Comparison of ENCODE assay signal across 24 cellular contexts in the genomic region with DNA sequence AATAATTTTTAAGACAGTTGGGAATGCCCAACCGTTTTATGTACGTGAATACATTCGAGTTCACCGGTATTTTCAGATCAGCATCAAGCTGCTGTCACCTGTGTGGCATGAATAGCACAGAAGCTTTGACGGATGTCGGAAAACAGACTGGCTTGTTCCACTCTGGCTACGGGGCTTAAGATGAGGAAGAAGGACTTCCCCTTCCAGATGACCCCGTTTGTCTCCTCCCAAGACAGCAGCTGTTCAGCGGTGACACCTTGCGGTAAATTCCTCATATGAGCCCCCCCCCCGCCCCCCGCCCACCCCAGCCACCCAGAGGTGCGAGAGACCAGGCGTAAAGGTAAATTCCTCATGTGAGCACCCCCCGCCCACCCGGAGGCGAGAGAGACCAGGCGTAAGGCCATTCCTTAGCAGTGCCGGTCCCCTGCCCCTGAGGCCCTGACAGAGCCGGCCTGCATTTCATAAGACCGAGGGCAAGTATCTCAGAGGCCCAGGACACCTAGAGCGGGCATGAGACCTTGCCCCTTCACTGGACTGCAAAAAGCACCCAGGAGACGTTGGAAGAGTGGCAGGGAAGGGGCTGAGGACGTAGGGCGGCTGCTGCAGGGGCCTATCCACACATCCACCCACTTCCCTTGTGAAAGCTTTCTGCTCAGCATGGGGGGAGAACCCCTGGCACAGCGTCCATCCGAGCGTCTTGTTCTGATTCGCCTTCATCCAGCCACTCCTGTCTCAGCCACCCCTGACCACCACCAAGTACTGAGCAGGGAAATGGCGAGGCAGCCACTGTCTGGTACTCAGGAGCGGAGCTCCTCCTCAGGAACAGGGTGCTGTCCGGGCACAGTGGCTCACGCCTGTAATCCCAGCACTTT. TPM values are rescaled to one million over a fixed set of nuclear protein-coding genes. Genes with fewer than 3 reads are reported as not detected.
DNase-seq lines count a peak whose midpoint lies in the region; ATAC-seq and TF ChIP-seq lines count a peak whose summit lies in the region.
"Had no signal": no experiment of that assay in that cellular context is flagged by ENCODE, and none has a peak within 500 bp of the region (broad histone marks: within the 10 kb centered on the region; RNA-seq: fewer than 3 reads in every experiment).

No MANE protein-coding gene starts in this region.

- no peak overlapping the region for H3K4ac ChIP-seq in neuronal stem cell (ENCODE audit: low read length)

- H3K14ac ChIP-seq in neuronal stem cell (ENCODE audit: low read length) = no peak overlapping the region

- H2BK120ac ChIP-seq in neuronal stem cell (ENCODE audit: low read depth, low read length) = no peak overlapping the region

- no peak overlapping the region for H2AFZ ChIP-seq in neuronal stem cell (ENCODE audit: low read length)
- no peak overlapping the region for H2AFZ ChIP-seq in SK-N-SH (ENCODE audit: low read depth)

- no peaks in the 10 kb centered on the region for H3K9me3 ChIP-seq in adrenal gland (replicated peaks in 1 of 3)
- no peaks in the 10 kb centered on the region for H3K9me3 ChIP-seq in neuronal stem cell (replicated peaks in 1 of 2; ENCODE audit: control insufficient read depth in 2 of 2, insufficient read depth in 1 of 2, low read depth in 1 of 2, low read length in 2 of 2)
- no peaks in the 10 kb centered on the region for H3K9me3 ChIP-seq in SK-N-SH
- H3K9me3 ChIP-seq: ascending aorta, left ventricle myocardium inferior, transverse colon had no signal

- H3K36me3 ChIP-seq in adrenal gland (replicated peaks in 1 of 2) (no peaks in the 10 kb centered on the region), neuronal stem cell (replicated peaks in 1 of 2; ENCODE audit: control insufficient read depth in 2 of 2, insufficient read depth in 2 of 2, low read length in 2 of 2) (no peaks in the 10 kb centered on the region), SK-N-SH (replicated peaks in 1 of 2; ENCODE audit: control insufficient read depth in 1 of 2, insufficient read depth in 2 of 2, low read length in 1 of 2) (no peaks in the 10 kb centered on the region)
- H3K36me3 ChIP-seq: ascending aorta, left ventricle myocardium inferior, transverse colon had no signal

- H3K79me2 ChIP-seq in SK-N-SH (ENCODE audit: insufficient read depth) = no peaks in the 10 kb centered on the region

- H2BK12ac ChIP-seq in neuronal stem cell (ENCODE audit: low read length) = no peak overlapping the region

- H3K23ac ChIP-seq in neuronal stem cell (ENCODE audit: low read depth, low read length, poor library complexity) = no peak overlapping the region

- H4K20me1 ChIP-seq in SK-N-SH (ENCODE audit: insufficient read depth) = no peaks in the 10 kb centered on the region

- CTCF ChIA-PET in SK-N-SH (lab: Yijun Ruan, JAX) = interaction anchor here (1.0 to 1.2 kb wide), 4 partner anchors 7 to 127 kb away, joined by 3 to 5 read pairs (median 3); a partner anchor contains a TSS

- no peak overlapping the region for H2BK15ac ChIP-seq in neuronal stem cell (ENCODE audit: low read length)

- no peaks in the 10 kb centered on the region for H3K27me3 ChIP-seq in adrenal gland
- H3K27me3 ChIP-seq in neuronal stem cell (ENCODE audit: control insufficient read depth in 3 of 3, insufficient read depth in 3 of 3, low read depth in 1 of 3, low read length in 3 of 3) = peaks cover 0 to 40% (median 2%) of the 10 kb centered on the region in 3 experiments
- H3K27me3 ChIP-seq in SK-N-SH (ENCODE audit: insufficient read depth) = peaks cover 14% of the 10 kb centered on the region
- H3K27me3 ChIP-seq: ascending aorta had no signal

- H3K4me3 ChIP-seq in adrenal gland = no peak overlapping the region
- H3K4me3 ChIP-seq in neuronal stem cell (ENCODE audit: low read length in 2 of 2) = no peak overlapping the region
- H3K4me3 ChIP-seq in SK-N-SH (ENCODE audit: low read depth in 2 of 2, low read length in 1 of 2) = no peak overlapping the region
- H3K4me3 ChIP-seq: ascending aorta, dorsolateral prefrontal cortex, GM12878, left ventricle myocardium inferior, smooth muscle cell, transverse colon had no signal

- in situ Hi-C loops in KBM-7 (cut with MboI; ENCODE audit: low pct_unique_long_range_greater_than_20kb, low sequenced_read_pairs) = no loop called here

- no peak for TF ChIP-seq RAD21 in SK-N-SH (IDR thresholded peaks at IDR 0.05; ENCODE audit: low read length)

- no peak for TF ChIP-seq EP300 in SK-N-SH (IDR thresholded peaks at IDR 0.05; ENCODE audit: borderline replicate concordance in 1 of 2, low read depth in 1 of 2, low read length in 1 of 2)

- DNase-seq in D341Med (ENCODE audit: low spot score) = peak; percentile 37
- DNase-seq in KBM-7 = peak; percentile 33
- peak in 4 of 7 donors; percentile 8 to 48 (median 13) for DNase-seq in adrenal gland
- DNase-seq in neuronal stem cell (ENCODE audit: low spot score) = no peak
- no peak for DNase-seq in GM19240 (ENCODE audit: insufficient read length, low spot score)
- no peak for DNase-seq in SK-N-SH
- DNase-seq in DMS79 (lab: John Stamatoyannopoulos, UW) = no peak
- DNase-seq: activated naive CD4-positive, alpha-beta T cell treated with Interleukin-2 at 50 U/mL for 16 hours; activated T-cell treated with anti-CD3 and anti-CD28 coated beads, Interleukin-2, amount 50 U/mL, for 24 hours; DMS79 treated with DMSO at 0.1 percent for 48 hours; erythroblast; foreskin fibroblast; left ventricle myocardium inferior; NCI-H446 treated with DMSO at 0.1 percent for 48 hours; NK-92 treated with Interleukin-12 subunit alpha and Interleukin-12 subunit beta, amount 100 ng/mL, for 24 hours; stimulated activated CD4-positive, alpha-beta T cell treated with anti-CD3 and anti-CD28 coated beads, Interleukin-4, amount 100 ng/mL, for 1 hour; stimulated activated naive CD8-positive, alpha-beta T cell treated with anti-CD3 and anti-CD28 coated beads, Interleukin-15, amount 100 ng/mL, for 72 hours; transverse colon had no signal

- POLR2A ChIA-PET in SK-N-SH (lab: Yijun Ruan, JAX) = no interaction called here

- H3K4me1 ChIP-seq in adrenal gland (replicated peaks in 1 of 2) (no peaks in the 10 kb centered on the region), neuronal stem cell (ENCODE audit: control insufficient read depth in 2 of 2, insufficient read depth in 1 of 2, low read depth in 1 of 2, low read length in 2 of 2) (no peaks in the 10 kb centered on the region), SK-N-SH (ENCODE audit: control insufficient read depth in 1 of 2, insufficient read depth in 2 of 2, low read depth in 1 of 2, low read length in 1 of 2) (no peaks in the 10 kb centered on the region)
- H3K4me1 ChIP-seq: ascending aorta, left ventricle myocardium inferior, transverse colon had no signal

- H3K4me2 ChIP-seq in neuronal stem cell (ENCODE audit: insufficient read depth, low read length, poor library complexity, severe bottlenecking) = no peak overlapping the region
- no peak overlapping the region for H3K4me2 ChIP-seq in SK-N-SH
- H3K4me2 ChIP-seq: smooth muscle cell had no signal

- WGBS in adrenal gland, 4 donors = 69 to 79% (median 74%) methylated on average over 20 to 33 of the region's 33 CpGs
- no CpG with 5 or more reads among the region's 33 CpGs for WGBS in neuronal stem cell (ENCODE audit: extremely low coverage in 2 of 2, insufficient read length in 2 of 2, insufficient replicate concordance in 1 of 2), 2 donors
- WGBS in SK-N-SH (ENCODE audit: low lambda C conversion rate) = 59% methylated on average over 29 of the region's 33 CpGs

- no peak overlapping the region for H4K91ac ChIP-seq in neuronal stem cell (ENCODE audit: low read depth, low read length, poor library complexity)

- no peak overlapping the region for H4K8ac ChIP-seq in neuronal stem cell (ENCODE audit: low read depth, low read length)

- intact Hi-C loops in adrenal gland (cut with DNase I) = no loop called here

- H3F3A ChIP-seq in SK-N-SH (replicated peaks; ENCODE audit: insufficient read depth) = no peaks in the 10 kb centered on the region

- H2AK5ac ChIP-seq in neuronal stem cell (ENCODE audit: low read depth, low read length) = no peak overlapping the region

- TF ChIP-seq CTCF in adrenal gland (IDR thresholded peaks at IDR 0.05) = no peak
- TF ChIP-seq CTCF in SK-N-SH (IDR thresholded peaks at IDR 0.05) = no peak

- no peaks in the 10 kb centered on the region for H3K79me1 ChIP-seq in neuronal stem cell (ENCODE audit: low read depth, low read length)

- peak overlapping the region; percentile 65 for H3K18ac ChIP-seq in neuronal stem cell (ENCODE audit: low read length)

- peak overlapping the region; percentile 50 for H3K9ac ChIP-seq in neuronal stem cell (ENCODE audit: low read depth, low read length, poor library complexity)
- no peak overlapping the region for H3K9ac ChIP-seq in SK-N-SH

- no peak overlapping the region for H2BK5ac ChIP-seq in neuronal stem cell (ENCODE audit: low read length)

- TF ChIP-seq POLR2A in adrenal gland (IDR thresholded peaks at IDR 0.05) = no peak

- no peaks in the 10 kb centered on the region for H3K9me2 ChIP-seq in SK-N-SH

- ATAC-seq in HG02763 (IDR thresholded peaks at IDR 0.05; ENCODE audit: unreplicated experiment) = no peak
- ATAC-seq: activated CD4-positive, CD25-positive, alpha-beta regulatory T cell treated with anti-CD3 and anti-CD28 coated beads, Interleukin-2, amount 50 U/mL, for 24 hours; GM12878; stimulated activated naive CD8-positive, alpha-beta T cell treated with anti-CD3 and anti-CD28 coated beads, Interleukin-15, amount 100 ng/mL, for 72 hours had no signal

- no peak overlapping the region for H3K27ac ChIP-seq in adrenal gland
- H3K27ac ChIP-seq in neuronal stem cell (replicated peaks; ENCODE audit: low read length) = no peak overlapping the region
- no peak overlapping the region for H3K27ac ChIP-seq in SK-N-SH (ENCODE audit: low read depth in 2 of 2, low read length in 1 of 2)
- H3K27ac ChIP-seq: ascending aorta, dorsolateral prefrontal cortex, left ventricle myocardium inferior, transverse colon had no signal

TF ChIP-seq in SK-N-SH, 30 proteins besides CTCF, POLR2A, EP300 and RAD21 (continues in another document):
- TF ChIP-seq RCOR1 (IDR thresholded peaks at IDR 0.05; ENCODE audit: low read length) = no peak
- TF ChIP-seq, protein P1, sequence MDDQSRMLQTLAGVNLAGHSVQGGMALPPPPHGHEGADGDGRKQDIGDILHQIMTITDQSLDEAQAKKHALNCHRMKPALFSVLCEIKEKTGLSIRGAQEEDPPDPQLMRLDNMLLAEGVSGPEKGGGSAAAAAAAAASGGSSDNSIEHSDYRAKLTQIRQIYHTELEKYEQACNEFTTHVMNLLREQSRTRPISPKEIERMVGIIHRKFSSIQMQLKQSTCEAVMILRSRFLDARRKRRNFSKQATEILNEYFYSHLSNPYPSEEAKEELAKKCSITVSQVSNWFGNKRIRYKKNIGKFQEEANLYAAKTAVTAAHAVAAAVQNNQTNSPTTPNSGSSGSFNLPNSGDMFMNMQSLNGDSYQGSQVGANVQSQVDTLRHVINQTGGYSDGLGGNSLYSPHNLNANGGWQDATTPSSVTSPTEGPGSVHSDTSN (IDR thresholded peaks at IDR 0.05) = no peak
- no peak for TF ChIP-seq MEF2A (IDR thresholded peaks at IDR 0.05; ENCODE audit: borderline replicate concordance, low read depth)

RNA-seq across cellular contexts. Expression of a gene that starts 7.3 kb away (rescaled TPM):
- 100 to 1,000 TPM in 3 of 8 donors, 10 to 100 TPM in 5; 47.9 to 120 (median 80.3) TPM for total RNA-seq in adrenal gland
- polyA plus RNA-seq in adrenal gland (10 to 100 TPM; 32.0 to 49.3 (median 39.1) TPM), SK-N-SH (2012; rRNA removed) (50.7 and 53.2 TPM in 2 replicates)
- polyA plus RNA-seq in neuronal stem cell (2013, experiment 1 of 2) = 40.9 TPM
- 42.6 TPM for polyA plus RNA-seq in neuronal stem cell (2013, experiment 2 of 2)
- polyA plus RNA-seq in SK-N-SH (2012; cell fraction: cytosol; rRNA removed) = 50.7 and 59.5 TPM in 2 replicates
- 82.8 and 120 TPM in 2 replicates for polyA plus RNA-seq in SK-N-SH (2012; cell fraction: nucleus; rRNA removed)

Comparison
In these comparisons a context has a peak if more than half of its experiments do, and no peak if none do; other contexts are left out.
1. DNase-seq: peak in D341Med (single experiment), KBM-7 (single experiment) and adrenal gland (4 of 7); none in neuronal stem cell (single experiment), GM19240 (single experiment), SK-N-SH (single experiment) and DMS79 (single experiment).